19 cellular contexts compared by ENCODE assay signal in genomic region chr12:113519464-113520191, GRCh38. TPM values are rescaled to one million over a fixed set of nuclear protein-coding genes. Genes with fewer than 3 reads are reported as not detected.
DNase-seq lines count a peak whose midpoint lies in the region; ATAC-seq and TF ChIP-seq lines count a peak whose summit lies in the region.
"Had no signal": no experiment of that assay in that cellular context is flagged by ENCODE, and none has a peak within 500 bp of the region (broad histone marks: within the 10 kb centered on the region; RNA-seq: fewer than 3 reads in every experiment).

No MANE protein-coding gene starts in this region.

- H3K9me3 ChIP-seq in ES-I3 (ENCODE audit: control insufficient read depth, insufficient read depth, low read length) = peaks cover 6% of the 10 kb centered on the region
- peaks cover 6% of the 10 kb centered on the region; the same call in 1 of the 2 replicates for H3K9me3 ChIP-seq in HUES6 (ENCODE audit: control insufficient read depth, insufficient read depth, low read depth, low read length)
- H3K9me3 ChIP-seq in neural cell (ENCODE audit: low read length) = peaks cover 5% of the 10 kb centered on the region
- H3K9me3 ChIP-seq: BLaER1 treated with 17β-estradiol and CSF1 and Interleukin-3, amounts not matched to agents 10 nM and 100 nM had no signal

- no peak overlapping the region for H3K27ac Mint-ChIP-seq in glutamatergic neuron (ENCODE audit: unreplicated experiment)
- H3K27ac Mint-ChIP-seq in osteocyte (ENCODE audit: unreplicated experiment) = no peak overlapping the region
- H3K27ac Mint-ChIP-seq: CD8-positive, alpha-beta T cell had no signal

- no peaks in the 10 kb centered on the region; the same call in 1 of the 2 replicates for H3K4me1 ChIP-seq in ES-I3 (ENCODE audit: insufficient read depth, low read length)
- peaks cover 16% of the 10 kb centered on the region for H3K4me1 ChIP-seq in HUES6 (ENCODE audit: control insufficient read depth, insufficient read depth, low read length)

- H3K79me2 ChIP-seq in neural cell (replicated peaks; ENCODE audit: insufficient read depth, low read length) = no peaks in the 10 kb centered on the region

- H3K27me3 Mint-ChIP-seq in glutamatergic neuron (ENCODE audit: unreplicated experiment) (peaks cover 32% of the 10 kb centered on the region), osteocyte (ENCODE audit: unreplicated experiment) (peaks cover 37% of the 10 kb centered on the region)

- no peaks in the 10 kb centered on the region for H3K36me3 ChIP-seq in ES-I3 (ENCODE audit: insufficient read depth, low read length)
- no peaks in the 10 kb centered on the region for H3K36me3 ChIP-seq in HUES6 (ENCODE audit: control insufficient read depth, insufficient read depth, low read length)
- H3K36me3 ChIP-seq in neural cell (ENCODE audit: insufficient read depth, low read length) = no peaks in the 10 kb centered on the region
- H3K36me3 ChIP-seq: BLaER1 treated with 17β-estradiol and CSF1 and Interleukin-3, amounts not matched to agents 10 nM and 100 nM had no signal

- H3K36me3 Mint-ChIP-seq in glutamatergic neuron (ENCODE audit: unreplicated experiment) = peaks cover 7% of the 10 kb centered on the region
- H3K36me3 Mint-ChIP-seq in osteocyte (ENCODE audit: unreplicated experiment) = no peaks in the 10 kb centered on the region
- H3K36me3 Mint-ChIP-seq: CD8-positive, alpha-beta T cell had no signal

- H3K27ac ChIP-seq in HUES6 (ENCODE audit: low read depth, low read length) = no peak overlapping the region
- no peak overlapping the region for H3K27ac ChIP-seq in neural cell (ENCODE audit: low read length)
- H3K27ac ChIP-seq: BLaER1 treated with 17β-estradiol and CSF1 and Interleukin-3, amounts not matched to agents 10 nM and 100 nM had no signal

- no peak for ATAC-seq in HG03175 (IDR thresholded peaks at IDR 0.05; ENCODE audit: unreplicated experiment)
- ATAC-seq: CD8-positive, alpha-beta T cell; GM12878; HCT116; SK-N-SH treated with all-trans-retinoic acid at 6 μM for 48 hours had no signal

- H2AFZ ChIP-seq in neural cell (ENCODE audit: low read depth, low read length) = no peak overlapping the region

- peaks cover 2% of the 10 kb centered on the region for H3K9me3 Mint-ChIP-seq in glutamatergic neuron (ENCODE audit: unreplicated experiment)
- H3K9me3 Mint-ChIP-seq in osteocyte (ENCODE audit: unreplicated experiment) = no peaks in the 10 kb centered on the region
- H3K9me3 Mint-ChIP-seq: CD8-positive, alpha-beta T cell had no signal

- TF ChIP-seq RAD21 in neural cell (conservative IDR thresholded peaks at IDR 0.05) = no peak

- no peak overlapping the region for H3K4me2 ChIP-seq in neural cell (ENCODE audit: low read length)
- H3K4me2 ChIP-seq: BLaER1 treated with 17β-estradiol and CSF1 and Interleukin-3, amounts not matched to agents 10 nM and 100 nM had no signal

- H3K4me3 ChIP-seq in HUES6 (ENCODE audit: low read depth, low read length) (peak overlapping the region; percentile 30), neural cell (ENCODE audit: low read length) (peak overlapping the region; percentile 38)
- H3K4me3 ChIP-seq: BLaER1 treated with 17β-estradiol and CSF1 and Interleukin-3, amounts not matched to agents 10 nM and 100 nM; GM12878 had no signal

- no peaks in the 10 kb centered on the region for H4K20me1 ChIP-seq in neural cell (ENCODE audit: insufficient read depth)
- H4K20me1 ChIP-seq: BLaER1 treated with 17β-estradiol and CSF1 and Interleukin-3, amounts not matched to agents 10 nM and 100 nM had no signal

- H3K4me3 Mint-ChIP-seq in glutamatergic neuron (ENCODE audit: unreplicated experiment) (no peak overlapping the region), osteocyte (ENCODE audit: unreplicated experiment) (no peak overlapping the region)
- H3K4me3 Mint-ChIP-seq: CD8-positive, alpha-beta T cell had no signal

- H3K27me3 ChIP-seq in HUES6 (ENCODE audit: control insufficient read depth, insufficient read depth, low read length) (peaks cover 87% of the 10 kb centered on the region), neural cell (ENCODE audit: insufficient read depth, low read depth, low read length) (peaks cover 32% of the 10 kb centered on the region)

- H3K9ac ChIP-seq in ES-I3 (ENCODE audit: low read depth, low read length) (peak overlapping the region; percentile 45; the same call in 1 of the 2 replicates), HUES6 (ENCODE audit: low read length) (no peak overlapping the region), neural cell (ENCODE audit: low read length) (no peak overlapping the region)
- H3K9ac ChIP-seq: BLaER1 treated with 17β-estradiol and CSF1 and Interleukin-3, amounts not matched to agents 10 nM and 100 nM had no signal

- TF ChIP-seq CTCF in glutamatergic neuron (IDR thresholded peaks at IDR 0.05; ENCODE audit: partially characterized antibody, unreplicated experiment) = no peak
- no peak for TF ChIP-seq CTCF in neural cell (IDR thresholded peaks at IDR 0.05; ENCODE audit: poor library complexity, severe bottlenecking)
- TF ChIP-seq CTCF in osteocyte (IDR thresholded peaks at IDR 0.05) = no peak

- no peak for TF ChIP-seq EP300 in neural cell (conservative IDR thresholded peaks at IDR 0.05; ENCODE audit: poor library complexity, severe bottlenecking)

- H3F3A ChIP-seq in neural cell (ENCODE audit: insufficient read depth, low read length, poor library complexity, severe bottlenecking) = no peaks in the 10 kb centered on the region

- no peaks in the 10 kb centered on the region for H3K9me2 ChIP-seq in neural cell (ENCODE audit: insufficient read depth, low read length)

- peaks cover 3% of the 10 kb centered on the region for H3K4me1 Mint-ChIP-seq in glutamatergic neuron (ENCODE audit: low read depth, unreplicated experiment)
- peaks cover 2% of the 10 kb centered on the region for H3K4me1 Mint-ChIP-seq in osteocyte (ENCODE audit: unreplicated experiment)

- peak; percentile 43 for DNase-seq in glutamatergic neuron
- DNase-seq in activated CD8-positive, alpha-beta memory T cell treated with anti-CD3 and anti-CD28 coated beads, Interleukin-2, amount 50 U/mL, for 4 hours = no peak
- DNase-seq in osteocyte (ENCODE audit: extremely low spot score, unreplicated experiment) = no peak
- DNase-seq: Calu3; CD8-positive, alpha-beta T cell; NCI-H1105 treated with DMSO at 0.1 percent for 48 hours; NCI-H187 treated with DMSO at 0.1 percent for 48 hours; NCI-H446; NCI-H774; RPMI8226; SHP77 treated with DMSO at 0.1 percent for 48 hours had no signal

TF ChIP-seq in neural cell, 6 proteins besides CTCF, POLR2A, EP300 and RAD21:
- no peak for TF ChIP-seq MXI1 (conservative IDR thresholded peaks at IDR 0.05; ENCODE audit: poor library complexity, severe bottlenecking)
- no peak for TF ChIP-seq EZH2 (IDR thresholded peaks at IDR 0.05; ENCODE audit: borderline replicate concordance, insufficient read depth, low read length, poor library complexity, severe bottlenecking)
- no peak for TF ChIP-seq POLR2AphosphoS5 (IDR thresholded peaks at IDR 0.05)
- no peak for TF ChIP-seq TAF1 (IDR thresholded peaks at IDR 0.05; ENCODE audit: low read depth)
- TF ChIP-seq SMC3 (conservative IDR thresholded peaks at IDR 0.05; ENCODE audit: poor library complexity) = no peak
- no peak for TF ChIP-seq REST (IDR thresholded peaks at IDR 0.05; ENCODE audit: borderline replicate concordance)
TF ChIP-seq in neural cell: peak in this region for 0.

RNA-seq across cellular contexts. Expression of gene LHX5, which starts 48.0 kb away (rescaled TPM):
- total RNA-seq in glutamatergic neuron (ENCODE audit: unreplicated experiment) (3.1 TPM), osteocyte (not detected in 2 replicates)
- 2.0 and 3.8 TPM in 2 replicates for polyA plus RNA-seq in neural cell
- polyA minus RNA-seq in neural cell = 4.1 and 5.6 TPM in 2 replicates
- total RNA-seq: Calu3; CD8-positive, alpha-beta T cell; GM12878 had no signal
